1 cellular context compared by ENCODE assay signal in the genomic region with DNA sequence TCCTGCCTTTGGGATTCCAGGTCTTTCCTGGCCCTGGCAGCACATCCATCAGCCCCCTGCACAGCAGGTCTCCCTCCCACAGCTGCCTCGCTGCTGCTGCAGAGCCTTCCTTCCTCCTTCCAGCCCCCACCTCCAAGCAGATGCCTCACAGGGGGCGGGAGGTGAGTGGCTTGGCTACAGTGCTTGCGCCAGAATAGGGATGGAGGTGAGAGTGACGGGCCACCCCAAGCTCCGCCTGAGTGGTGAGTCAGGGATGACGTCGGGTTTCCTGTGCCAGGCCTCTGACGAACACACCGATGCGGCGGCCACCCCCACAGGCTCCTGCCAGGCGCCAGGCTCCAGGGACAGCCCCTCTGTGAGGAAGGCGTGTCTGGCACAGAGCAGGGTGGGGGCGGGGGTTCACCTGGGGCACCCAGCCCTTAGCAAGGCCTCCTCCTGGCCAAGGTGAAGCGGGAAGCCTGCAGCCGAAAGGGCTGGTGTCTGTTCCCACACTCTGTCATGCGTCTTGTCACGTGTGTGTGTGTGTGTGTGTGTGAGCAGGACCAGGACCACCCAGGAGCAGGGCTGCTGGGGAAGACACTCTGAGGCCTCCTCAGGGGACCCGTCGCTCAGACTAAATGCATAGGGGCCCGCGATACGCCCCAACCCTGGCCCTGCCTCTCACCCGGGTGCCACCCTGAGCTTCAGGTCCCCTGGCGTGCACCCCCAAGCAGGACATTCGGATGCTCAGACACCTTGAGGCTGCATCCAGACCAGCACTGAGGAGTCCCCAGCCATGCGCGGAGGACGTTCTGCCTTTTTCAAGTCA.
TF ChIP-seq lines count a peak whose summit lies in the region.

No MANE protein-coding gene starts in this region.

TF ChIP-seq in IMR-90, 13 proteins besides CTCF, POLR2A, EP300 and RAD21:
- TF ChIP-seq BHLHE40 (IDR thresholded peaks at IDR 0.05; ENCODE audit: low read depth, low read length), result peak; percentile 74
- TF ChIP-seq CHD1 (IDR thresholded peaks at IDR 0.05; ENCODE audit: low read depth, low read length), result no peak
- TF ChIP-seq MXI1 (IDR thresholded peaks at IDR 0.05; ENCODE audit: borderline replicate concordance, low read depth, low read length), result no peak
- no peak for TF ChIP-seq RFX5 (IDR thresholded peaks at IDR 0.05; ENCODE audit: low read depth, low read length)
- TF ChIP-seq CEBPB (IDR thresholded peaks at IDR 0.05; ENCODE audit: low read depth, low read length), result peak; percentile 89
- TF ChIP-seq RCOR1 (IDR thresholded peaks at IDR 0.05; ENCODE audit: insufficient replicate concordance, low read length), result peak; percentile 9
- TF ChIP-seq, protein P1, sequence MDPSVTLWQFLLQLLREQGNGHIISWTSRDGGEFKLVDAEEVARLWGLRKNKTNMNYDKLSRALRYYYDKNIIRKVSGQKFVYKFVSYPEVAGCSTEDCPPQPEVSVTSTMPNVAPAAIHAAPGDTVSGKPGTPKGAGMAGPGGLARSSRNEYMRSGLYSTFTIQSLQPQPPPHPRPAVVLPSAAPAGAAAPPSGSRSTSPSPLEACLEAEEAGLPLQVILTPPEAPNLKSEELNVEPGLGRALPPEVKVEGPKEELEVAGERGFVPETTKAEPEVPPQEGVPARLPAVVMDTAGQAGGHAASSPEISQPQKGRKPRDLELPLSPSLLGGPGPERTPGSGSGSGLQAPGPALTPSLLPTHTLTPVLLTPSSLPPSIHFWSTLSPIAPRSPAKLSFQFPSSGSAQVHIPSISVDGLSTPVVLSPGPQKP (IDR thresholded peaks at IDR 0.05; ENCODE audit: borderline replicate concordance, low read depth, low read length), result no peak
- 0 out of 2 replicates have a peak, but pooled peaks have one; percentile 12 for TF ChIP-seq SMC3 (IDR thresholded peaks at IDR 0.05; ENCODE audit: low read depth, low read length)
- no peak for TF ChIP-seq NFE2L2 (IDR thresholded peaks at IDR 0.05; ENCODE audit: low read depth, low read length)
- peak; percentile 86 for TF ChIP-seq FOS (IDR thresholded peaks at IDR 0.05; ENCODE audit: low read depth, low read length)
- TF ChIP-seq MAFK (IDR thresholded peaks at IDR 0.05; ENCODE audit: low read depth, low read length), result no peak
- TF ChIP-seq, protein P2, sequence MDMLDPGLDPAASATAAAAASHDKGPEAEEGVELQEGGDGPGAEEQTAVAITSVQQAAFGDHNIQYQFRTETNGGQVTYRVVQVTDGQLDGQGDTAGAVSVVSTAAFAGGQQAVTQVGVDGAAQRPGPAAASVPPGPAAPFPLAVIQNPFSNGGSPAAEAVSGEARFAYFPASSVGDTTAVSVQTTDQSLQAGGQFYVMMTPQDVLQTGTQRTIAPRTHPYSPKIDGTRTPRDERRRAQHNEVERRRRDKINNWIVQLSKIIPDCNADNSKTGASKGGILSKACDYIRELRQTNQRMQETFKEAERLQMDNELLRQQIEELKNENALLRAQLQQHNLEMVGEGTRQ (IDR thresholded peaks at IDR 0.05; ENCODE audit: low read depth, low read length), result peak; percentile 44; the same call in 1 of the 2 replicates
- TF ChIP-seq MAZ (IDR thresholded peaks at IDR 0.05; ENCODE audit: borderline replicate concordance, low read depth, low read length), result peak; percentile 96
